ENCODE assay signal across 8 cellular contexts in genomic region chr11:87878373-87878779, GRCh38.
DNase-seq lines count a peak whose midpoint lies in the region; ATAC-seq and TF ChIP-seq lines count a peak whose summit lies in the region.

No MANE protein-coding gene starts in this region.

- no peaks in the 10 kb centered on the region for H3K36me3 Mint-ChIP-seq in CD14-positive monocyte

- H3K9me3 Mint-ChIP-seq in CD14-positive monocyte, result peaks cover 0 to 3% (median 0%) of the 10 kb centered on the region in 7 donors

- intact Hi-C loops in CD14-positive monocyte (cut with micrococcal nuclease), result no loop called here

- ATAC-seq in GM21825 (IDR thresholded peaks at IDR 0.05; ENCODE audit: unreplicated experiment), result no peak
- ATAC-seq in activated CD4-positive, CD25-positive, alpha-beta regulatory T cell treated with anti-CD3 and anti-CD28 coated beads, Interleukin-2, amount 50 U/mL, for 24 hours, result no peak

- no peak overlapping the region for H3K27ac Mint-ChIP-seq in CD14-positive monocyte

- H3K4me3 ChIP-seq in SJCRH30 (no peak overlapping the region), right atrium auricular region (no peak overlapping the region)

- H3K4me1 ChIP-seq in SJCRH30 (0 out of 2 replicates have a peak, but pooled peaks cover 3% of the 10 kb centered on the region), right atrium auricular region (no peaks in the 10 kb centered on the region)

- H3K27me3 ChIP-seq in SJCRH30, result no peaks in the 10 kb centered on the region
- H3K27me3 ChIP-seq in right atrium auricular region, result no peaks in the 10 kb centered on the region

- TF ChIP-seq CTCF in CD14-positive monocyte (IDR thresholded peaks at IDR 0.05) (no peak), right atrium auricular region (IDR thresholded peaks at IDR 0.05) (peak in 1 of 2 donors; percentile 43)

- H3K27ac ChIP-seq in SJCRH30 (no peak overlapping the region), right atrium auricular region (no peak overlapping the region)

- peak; percentile 5 for DNase-seq in stimulated activated CD4-positive, alpha-beta T cell treated with anti-CD3 and anti-CD28 coated beads, Interleukin-15, amount 100 ng/mL, for 24 hours
- DNase-seq in stimulated activated CD4-positive, alpha-beta T cell treated with anti-CD3 and anti-CD28 coated beads, Interleukin-4, amount 100 ng/mL, for 1 hour, result no peak
- DNase-seq in SJCRH30, result peak; percentile 25 to 49
- peak; percentile 25 for DNase-seq in glomerular endothelial cell (ENCODE audit: extremely low read depth, low read depth, low spot score)
- no peak for DNase-seq in CD14-positive monocyte (ENCODE audit: low spot score)
- DNase-seq in right atrium auricular region (ENCODE audit: low spot score), result no peak

- H3K4me3 Mint-ChIP-seq in CD14-positive monocyte, result no peak overlapping the region

- H3K9me3 ChIP-seq in SJCRH30 (replicated peaks) (no peaks in the 10 kb centered on the region; the same call in 1 of the 2 replicates), right atrium auricular region (no peaks in the 10 kb centered on the region)

- no peaks in the 10 kb centered on the region for H3K27me3 Mint-ChIP-seq in CD14-positive monocyte (ENCODE audit: low read depth in 3 of 3)

- no peaks in the 10 kb centered on the region for H3K4me1 Mint-ChIP-seq in CD14-positive monocyte

- H3K36me3 ChIP-seq in SJCRH30 (no peaks in the 10 kb centered on the region), right atrium auricular region (no peaks in the 10 kb centered on the region)

Comparison
In these comparisons a context has a peak if more than half of its experiments do, and no peak if none do; other contexts are left out.
1. DNase-seq: peak in stimulated activated CD4-positive, alpha-beta T cell treated with anti-CD3 and anti-CD28 coated beads, Interleukin-15, amount 100 ng/mL, for 24 hours (single experiment), SJCRH30 (2 of 2) and glomerular endothelial cell (single experiment); none in stimulated activated CD4-positive, alpha-beta T cell treated with anti-CD3 and anti-CD28 coated beads, Interleukin-4, amount 100 ng/mL, for 1 hour (single experiment), CD14-positive monocyte (single experiment) and right atrium auricular region (single experiment).